Comparison of ENCODE assay signal across 2 cellular contexts in genomic region chr12:9751204-9752144, GRCh38.
TF ChIP-seq lines count a peak whose summit lies in the region.

No MANE protein-coding gene starts in this region.

TF ChIP-seq in SK-N-SH, 30 proteins besides CTCF, POLR2A, EP300 and RAD21:
- TF ChIP-seq PBX3 (IDR thresholded peaks at IDR 0.05) (no peak), MXI1 (IDR thresholded peaks at IDR 0.05; ENCODE audit: low read depth, low read length) (no peak), YY1 (IDR thresholded peaks at IDR 0.05; ENCODE audit: low read depth) (no peak), SMC3 (IDR thresholded peaks at IDR 0.05; ENCODE audit: low read depth, low read length) (no peak), FOXM1 (IDR thresholded peaks at IDR 0.05; ENCODE audit: low read depth) (no peak), RXRA (IDR thresholded peaks at IDR 0.05; ENCODE audit: borderline replicate concordance, low read depth) (no peak), GATA2 (CRISPR knock-in tag; IDR thresholded peaks at IDR 0.05) (no peak), TCF12 (IDR thresholded peaks at IDR 0.05) (no peak), POLR2AphosphoS5 (IDR thresholded peaks at IDR 0.05; ENCODE audit: low read depth, low read length) (no peak), SIN3A (IDR thresholded peaks at IDR 0.05; ENCODE audit: borderline replicate concordance, low read depth, low read length) (no peak), ELF1 (IDR thresholded peaks at IDR 0.05) (no peak), REST (IDR thresholded peaks at IDR 0.05; ENCODE audit: low read depth, low read length) (no peak), TEAD4 (IDR thresholded peaks at IDR 0.05; ENCODE audit: borderline replicate concordance, insufficient read depth) (no peak), USF2 (IDR thresholded peaks at IDR 0.05; ENCODE audit: borderline replicate concordance, low read depth, low read length) (no peak), CHD2 (IDR thresholded peaks at IDR 0.05; ENCODE audit: low read length, partially characterized antibody) (no peak)
TF ChIP-seq in SK-N-SH: peak in this region for 0.

TF ChIP-seq in K562, 482 proteins besides CTCF, POLR2A, EP300 and RAD21 (continues in another document):
- TF ChIP-seq ILK (tag; IDR thresholded peaks at IDR 0.05; ENCODE audit: borderline replicate concordance, low read depth), result no peak
- no peak for TF ChIP-seq ELF1 (tag; IDR thresholded peaks at IDR 0.05)
- no peak for TF ChIP-seq ZNF146 (CRISPR knock-in tag; IDR thresholded peaks at IDR 0.05; ENCODE audit: unreplicated experiment)
- no peak for TF ChIP-seq ZNF785 (CRISPR knock-in tag; IDR thresholded peaks at IDR 0.05)
- TF ChIP-seq THAP12 (CRISPR knock-in tag; IDR thresholded peaks at IDR 0.05), result no peak
- peak; percentile 86 for TF ChIP-seq E2F8 (IDR thresholded peaks at IDR 0.05; ENCODE audit: low read depth, partially characterized antibody)
- TF ChIP-seq FOXP1 (CRISPR knock-in tag; IDR thresholded peaks at IDR 0.05), result no peak
- TF ChIP-seq ZNF121 (CRISPR knock-in tag; conservative IDR thresholded peaks at IDR 0.05), result no peak
- no peak for TF ChIP-seq CUX1 (CRISPR knock-in tag; IDR thresholded peaks at IDR 0.05)
- no peak for TF ChIP-seq GATAD2B (IDR thresholded peaks at IDR 0.05; ENCODE audit: borderline replicate concordance)
- TF ChIP-seq NR1H2 (CRISPR knock-in tag; IDR thresholded peaks at IDR 0.05), result no peak
- no peak for TF ChIP-seq MAFG (tag; conservative IDR thresholded peaks at IDR 0.05)
- peak in 1 of 2 experiments; percentile 12; a peak in 1 of 4 replicates for TF ChIP-seq MAZ (CRISPR knock-in tag; conservative IDR thresholded peaks at IDR 0.05 in 1 of 2, IDR thresholded peaks at IDR 0.05 in 1 of 2)
- peak; percentile 48 for TF ChIP-seq NCOR1 (IDR thresholded peaks at IDR 0.05)
- TF ChIP-seq CBX1 (IDR thresholded peaks at IDR 0.05; ENCODE audit: low read depth), result no peak; the same call in 1 of the 2 replicates
- TF ChIP-seq CBX3 (IDR thresholded peaks at IDR 0.05; ENCODE audit: borderline replicate concordance in 1 of 2, low read length in 2 of 2), result 0 out of 3 replicates have a peak, but pooled peaks of 1 of the 2 experiments have one; percentile 21
- TF ChIP-seq EGR1 (conservative IDR thresholded peaks at IDR 0.05), result no peak
- TF ChIP-seq ZNF316 (IDR thresholded peaks at IDR 0.05), result peak; percentile 44; the same call in 1 of the 2 replicates
- peak; percentile 46; the same call in 1 of the 2 replicates for TF ChIP-seq ZBTB17 (CRISPR knock-in tag; IDR thresholded peaks at IDR 0.05)
- peak in 1 of 2 experiments; percentile 28; a peak in 1 of 4 replicates for TF ChIP-seq FOXK2 (conservative IDR thresholded peaks at IDR 0.05 in 1 of 2, IDR thresholded peaks at IDR 0.05 in 1 of 2; ENCODE audit: low read depth in 2 of 2)
- no peak for TF ChIP-seq SAP30 (IDR thresholded peaks at IDR 0.05; ENCODE audit: borderline replicate concordance, insufficient read depth, low read depth, low read length, poor library complexity, severe bottlenecking)
- no peak for TF ChIP-seq CEBPB (tag; IDR thresholded peaks at IDR 0.05)
- no peak for TF ChIP-seq HDAC3 (IDR thresholded peaks at IDR 0.05; ENCODE audit: borderline replicate concordance, partially characterized antibody)
- no peak for TF ChIP-seq ARHGAP35 (IDR thresholded peaks at IDR 0.05; ENCODE audit: partially characterized antibody)
- 0 out of 2 replicates have a peak, but pooled peaks have one; percentile 49 for TF ChIP-seq ERF (CRISPR knock-in tag; IDR thresholded peaks at IDR 0.05)
- TF ChIP-seq ETV1 (tag; conservative IDR thresholded peaks at IDR 0.05; ENCODE audit: low read depth), result peak; percentile 38; the same call in 1 of the 2 replicates
- TF ChIP-seq ETS1 (conservative IDR thresholded peaks at IDR 0.05; ENCODE audit: control insufficient read depth, low read depth, low read length), result no peak
- no peak for TF ChIP-seq SREBF2 (CRISPR knock-in tag; IDR thresholded peaks at IDR 0.05)
- TF ChIP-seq RBFOX2 (IDR thresholded peaks at IDR 0.05; ENCODE audit: low read depth, low read length), result no peak
- no peak for TF ChIP-seq NUFIP1 (IDR thresholded peaks at IDR 0.05; ENCODE audit: partially characterized antibody)
- TF ChIP-seq CCNT2 (IDR thresholded peaks at IDR 0.05; ENCODE audit: borderline replicate concordance, extremely low read depth, insufficient read length, low read depth, low read length), result peak; percentile 43
- no peak for TF ChIP-seq TARDBP (IDR thresholded peaks at IDR 0.05)
- no peak for TF ChIP-seq COPS2 (conservative IDR thresholded peaks at IDR 0.05)
- no peak for TF ChIP-seq WHSC1 (IDR thresholded peaks at IDR 0.05; ENCODE audit: low read length)
- TF ChIP-seq FOXM1 (IDR thresholded peaks at IDR 0.05; ENCODE audit: low read depth), result peak; percentile 41; the same call in 1 of the 2 replicates
- TF ChIP-seq FOXM1 (CRISPR knock-in tag; IDR thresholded peaks at IDR 0.05; ENCODE audit: low read depth), result no peak
- peak; percentile 13; the same call in 1 of the 2 replicates for TF ChIP-seq RFX7 (CRISPR knock-in tag; IDR thresholded peaks at IDR 0.05)
- TF ChIP-seq SP1 (CRISPR knock-in tag; IDR thresholded peaks at IDR 0.05), result peak; percentile 67
- no peak for TF ChIP-seq IRF1 (CRISPR knock-in tag; IDR thresholded peaks at IDR 0.05; ENCODE audit: borderline replicate concordance)
- no peak for TF ChIP-seq CAMTA2 (CRISPR knock-in tag; conservative IDR thresholded peaks at IDR 0.05)
- TF ChIP-seq ZC3H8 (IDR thresholded peaks at IDR 0.05), result no peak
- 0 out of 2 replicates have a peak, but pooled peaks have one; percentile 13 for TF ChIP-seq HES1 (IDR thresholded peaks at IDR 0.05; ENCODE audit: low read depth)
- TF ChIP-seq ZBTB5 (IDR thresholded peaks at IDR 0.05), result no peak
- TF ChIP-seq TCFL5 (CRISPR knock-in tag; conservative IDR thresholded peaks at IDR 0.05), result no peak
- no peak for TF ChIP-seq LARP7 (IDR thresholded peaks at IDR 0.05)
- TF ChIP-seq ZNF764 (CRISPR knock-in tag; IDR thresholded peaks at IDR 0.05; ENCODE audit: low read depth), result no peak
- TF ChIP-seq ZNF707 (CRISPR knock-in tag; conservative IDR thresholded peaks at IDR 0.05), result no peak
- peak; percentile 69; the same call in 1 of the 2 replicates for TF ChIP-seq SOX6 (IDR thresholded peaks at IDR 0.05)
- no peak for TF ChIP-seq U2AF2 (optimal IDR thresholded peaks at IDR 0.05; ENCODE audit: low read depth, low read length)
- peak; percentile 14; the same call in 1 of the 2 replicates for TF ChIP-seq C11orf30 (IDR thresholded peaks at IDR 0.05; ENCODE audit: low read depth)
- TF ChIP-seq ZNF589 (CRISPR knock-in tag; IDR thresholded peaks at IDR 0.05; ENCODE audit: low read depth), result peak; percentile 58; the same call in 1 of the 2 replicates
- TF ChIP-seq TBL1XR1 (IDR thresholded peaks at IDR 0.05; ENCODE audit: low read length in 2 of 2), result no peak; a peak in 2 of 4 replicates
